ENCODE assay signal across 8 cellular contexts in the genomic region with DNA sequence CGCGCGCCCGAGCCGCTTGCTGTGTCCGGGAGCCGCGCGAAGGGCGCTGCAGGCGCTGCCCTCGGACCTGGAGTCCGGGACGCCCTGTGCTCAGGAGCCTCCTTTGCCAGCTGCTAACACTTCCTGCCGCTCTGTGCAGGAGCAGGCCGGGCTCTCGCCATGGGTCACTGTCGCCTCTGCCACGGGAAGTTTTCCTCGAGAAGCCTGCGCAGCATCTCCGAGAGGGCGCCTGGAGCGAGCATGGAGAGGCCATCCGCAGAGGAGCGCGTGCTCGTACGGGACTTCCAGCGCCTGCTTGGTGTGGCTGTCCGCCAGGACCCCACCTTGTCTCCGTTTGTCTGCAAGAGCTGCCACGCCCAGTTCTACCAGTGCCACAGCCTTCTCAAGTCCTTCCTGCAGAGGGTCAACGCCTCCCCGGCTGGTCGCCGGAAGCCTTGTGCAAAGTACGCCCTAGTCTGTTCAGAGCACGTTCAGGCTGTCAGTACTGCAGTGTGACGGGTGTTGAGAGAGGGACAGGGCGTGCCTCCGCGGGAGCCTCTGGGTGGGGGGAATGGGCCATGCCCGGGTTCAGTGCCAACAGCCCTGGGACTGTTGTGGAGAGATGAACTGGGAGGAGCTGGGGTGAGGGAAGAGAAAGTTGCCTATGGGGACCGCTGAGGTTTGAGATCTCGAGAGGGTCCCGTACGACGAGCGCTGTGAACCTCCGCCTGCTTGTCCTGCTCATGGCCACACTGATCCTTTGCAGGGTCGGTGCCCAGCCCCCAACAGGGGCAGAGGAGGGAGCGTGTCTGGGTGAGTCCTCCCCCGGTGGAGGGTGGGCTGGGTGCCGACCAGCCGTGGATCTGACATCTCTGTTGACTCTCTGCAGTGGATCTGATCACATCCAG. TPM values are rescaled to one million over a fixed set of nuclear protein-coding genes. Genes with fewer than 3 reads are reported as not detected.
DNase-seq lines count a peak whose midpoint lies in the region; ATAC-seq and TF ChIP-seq lines count a peak whose summit lies in the region.

No MANE protein-coding gene starts in this region.

- H3K9me3 ChIP-seq in lower lobe of right lung, result no peaks in the 10 kb centered on the region

- TF ChIP-seq POLR2A in GM18505 (IDR thresholded peaks at IDR 0.05; ENCODE audit: borderline replicate concordance, extremely low read depth, insufficient read depth, insufficient read length), result peak; percentile 1

- peaks cover 15 to 22% (median 20%) of the 10 kb centered on the region in 3 donors for H3K4me1 Mint-ChIP-seq in IgD-negative memory B cell

- H3K4me3 Mint-ChIP-seq in IgD-negative memory B cell, result peak overlapping the region; percentile 92 to 98 (median 94)

- peaks cover 45% of the 10 kb centered on the region for H3K36me3 ChIP-seq in lower lobe of right lung

- H3K27me3 Mint-ChIP-seq in IgD-negative memory B cell, result no peaks in the 10 kb centered on the region

- no peak for TF ChIP-seq CTCF in lower lobe of right lung (IDR thresholded peaks at IDR 0.05)

- H3K27ac ChIP-seq in cingulate gyrus (ENCODE audit: low read depth, low read length) (peak overlapping the region; percentile 96), lower lobe of right lung (peak overlapping the region; percentile 97)

- H3K4me1 ChIP-seq in lower lobe of right lung, result peaks cover 50% of the 10 kb centered on the region

- peaks cover 4% of the 10 kb centered on the region for H3K36me3 Mint-ChIP-seq in IgD-negative memory B cell

- in situ Hi-C loops in ACHN (cut with HindIII; ENCODE audit: low pct_ligation_motif_present, low pct_unique_long_range_greater_than_20kb, low sequenced_read_pairs), result no loop called here

- ATAC-seq in GM18505 (IDR thresholded peaks at IDR 0.05; ENCODE audit: unreplicated experiment) (peak; percentile 4), lower lobe of right lung (peak; percentile 51 to 83), HG03457 (IDR thresholded peaks at IDR 0.05; ENCODE audit: unreplicated experiment) (no peak)
- ATAC-seq in activated CD4-positive, CD25-positive, alpha-beta regulatory T cell treated with anti-CD3 and anti-CD28 coated beads, Interleukin-2, amount 50 U/mL, for 24 hours, result peak; percentile 17 to 18

- DNase-seq in lower lobe of right lung, result peak; percentile 95
- DNase-seq in stimulated activated CD8-positive, alpha-beta memory T cell treated with anti-CD3 and anti-CD28 coated beads, Interleukin-4, amount 100 ng/mL, for 1 hour (ENCODE audit: low read depth in 2 of 2, low spot score in 1 of 2), result peak; percentile 33 to 45
- no peak for DNase-seq in ACHN

- peak overlapping the region; percentile 90 for H3K4me3 ChIP-seq in lower lobe of right lung

- no peaks in the 10 kb centered on the region for H3K27me3 ChIP-seq in lower lobe of right lung (ENCODE audit: low read depth)

- intact Hi-C loops in lower lobe of right lung (cut with DNase I), result no loop called here

- H3K9me3 Mint-ChIP-seq in IgD-negative memory B cell, result no peaks in the 10 kb centered on the region

- peak overlapping the region; percentile 95 to 99 (median 96) for H3K27ac Mint-ChIP-seq in IgD-negative memory B cell

RNA-seq across cellular contexts. Expression of gene ZNF276, which starts 1.3 kb away (rescaled TPM):
- 24.6 TPM for polyA plus RNA-seq in IgD-negative memory B cell
- 33.2 TPM for total RNA-seq in lower lobe of right lung

RNA-seq across cellular contexts. Expression of gene VPS9D1, which starts 1.9 kb away (rescaled TPM):
- 1.6 TPM for polyA plus RNA-seq in IgD-negative memory B cell
- total RNA-seq in lower lobe of right lung, result 15.6 TPM

RNA-seq across cellular contexts. Expression of gene SPATA2L, which starts 21.1 kb away (rescaled TPM):
- 12.7 TPM for polyA plus RNA-seq in IgD-negative memory B cell
- 10.3 TPM for total RNA-seq in lower lobe of right lung

RNA-seq across cellular contexts. Expression of gene CDK10, which starts 36.1 kb away (rescaled TPM):
- 24.0 TPM for polyA plus RNA-seq in IgD-negative memory B cell
- total RNA-seq in lower lobe of right lung, result 79.6 TPM
